1 cellular context compared by ENCODE assay signal in the genomic region with DNA sequence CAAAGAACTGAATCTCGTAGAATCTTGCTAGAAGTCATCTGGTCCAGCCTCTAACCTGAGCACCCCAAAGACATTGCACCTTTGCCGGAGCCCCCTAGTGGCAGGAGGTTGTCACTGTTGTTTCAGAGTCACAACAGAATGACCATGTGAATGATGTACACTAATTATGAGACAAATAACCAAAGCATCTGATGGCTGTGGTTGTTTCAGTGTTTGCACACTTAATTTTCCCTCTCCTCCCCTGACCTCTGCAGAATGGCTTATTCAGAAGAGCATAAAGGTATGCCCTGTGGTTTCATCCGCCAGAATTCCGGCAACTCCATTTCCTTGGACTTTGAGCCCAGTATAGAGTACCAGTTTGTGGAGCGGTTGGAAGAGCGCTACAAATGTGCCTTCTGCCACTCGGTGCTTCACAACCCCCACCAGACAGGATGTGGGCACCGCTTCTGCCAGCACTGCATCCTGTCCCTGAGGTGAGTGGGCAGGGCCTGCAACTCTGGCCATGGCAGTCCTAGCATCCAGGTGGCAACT.
TF ChIP-seq lines count a peak whose summit lies in the region.

No MANE protein-coding gene starts in this region.

TF ChIP-seq in GM12878, 131 proteins besides CTCF, POLR2A, EP300 and RAD21:
- TF ChIP-seq BMI1 (IDR thresholded peaks at IDR 0.05; ENCODE audit: borderline replicate concordance) (no peak), POLR2AphosphoS5 (IDR thresholded peaks at IDR 0.05; ENCODE audit: low read length) (no peak), IKZF1 (conservative IDR thresholded peaks at IDR 0.05) (0 out of 2 replicates have a peak, but pooled peaks have one; percentile 19), ZNF622 (IDR thresholded peaks at IDR 0.05) (no peak), PAX5 (IDR thresholded peaks at IDR 0.05; ENCODE audit: borderline replicate concordance, low read depth, low read length) (peak; percentile 10; the same call in 1 of the 2 replicates), YY1 (IDR thresholded peaks at IDR 0.05; ENCODE audit: low read depth, low read length) (peak; percentile 34; the same call in 1 of the 2 replicates), CBFB (IDR thresholded peaks at IDR 0.05; ENCODE audit: low read depth) (0 out of 2 replicates have a peak, but pooled peaks have one; percentile 20), RUNX3 (IDR thresholded peaks at IDR 0.05; ENCODE audit: low read length) (peak; percentile 63), POU2F2 (IDR thresholded peaks at IDR 0.05; ENCODE audit: borderline replicate concordance, low read depth, low read length) (no peak), EED (IDR thresholded peaks at IDR 0.05; ENCODE audit: low read depth) (no peak), CREB1 (IDR thresholded peaks at IDR 0.05; ENCODE audit: low read depth) (0 out of 2 replicates have a peak, but pooled peaks have one; percentile 23), ZZZ3 (IDR thresholded peaks at IDR 0.05; ENCODE audit: control insufficient read depth, insufficient read length, low read depth) (no peak), CBX5 (IDR thresholded peaks at IDR 0.05; ENCODE audit: low read depth) (peak; percentile 42; the same call in 1 of the 2 replicates), CREM (IDR thresholded peaks at IDR 0.05; ENCODE audit: low read depth) (0 out of 2 replicates have a peak, but pooled peaks have one; percentile 38), SMC3 (IDR thresholded peaks at IDR 0.05; ENCODE audit: borderline replicate concordance, low read length) (peak; percentile 69; the same call in 1 of the 2 replicates), KAT2A (conservative IDR thresholded peaks at IDR 0.05; ENCODE audit: control insufficient read depth, low read depth, low read length) (no peak)
